8 cellular contexts compared by ENCODE assay signal in the genomic region with DNA sequence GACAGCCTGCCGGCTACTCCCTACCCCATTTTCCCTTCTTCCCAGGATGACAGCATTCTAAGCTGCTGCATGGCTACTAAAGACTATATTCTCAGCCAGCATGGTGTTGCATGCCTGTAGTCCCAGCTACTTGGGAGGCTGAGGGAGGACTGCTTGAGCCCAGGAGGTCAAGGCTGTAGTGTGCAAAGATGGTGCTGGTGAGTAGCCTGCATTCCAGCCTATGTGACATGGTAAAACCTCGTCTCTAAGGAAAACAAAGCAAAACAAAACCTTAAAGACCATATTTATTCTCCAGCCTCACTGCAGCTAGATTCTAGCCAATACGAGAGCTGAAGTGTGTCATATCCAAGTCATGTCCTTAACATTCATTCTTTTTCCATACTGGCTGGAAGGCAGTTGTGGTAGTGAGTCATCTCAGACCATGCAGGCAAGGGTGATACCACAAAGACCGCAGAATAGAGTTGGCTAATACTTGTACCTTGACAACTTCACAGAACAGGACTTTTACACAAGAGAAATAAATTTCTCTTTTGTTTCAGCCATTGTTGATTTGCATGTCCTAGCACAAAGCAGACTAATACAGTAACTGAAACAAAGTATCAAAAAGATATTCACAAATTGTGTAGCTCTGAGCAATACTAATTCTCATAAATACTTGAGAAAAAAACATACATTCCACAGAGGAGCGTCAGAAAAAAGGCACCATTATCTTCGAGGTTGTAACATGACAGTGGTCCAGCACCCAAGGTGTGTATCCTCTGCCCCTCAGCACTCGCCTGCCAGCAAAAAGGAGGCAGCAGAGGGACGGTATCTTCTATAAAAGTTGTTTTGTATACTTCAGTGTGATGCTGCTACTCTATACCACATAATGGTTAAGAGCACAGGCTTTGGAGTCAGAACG. TPM values are rescaled to one million over a fixed set of nuclear protein-coding genes. Genes with fewer than 3 reads are reported as not detected.
DNase-seq lines count a peak whose midpoint lies in the region; ATAC-seq, FAIRE-seq and TF ChIP-seq lines count a peak whose summit lies in the region.

No MANE protein-coding gene starts in this region.

- H4K20me1 ChIP-seq in endothelial cell of umbilical vein (replicated peaks; ENCODE audit: control insufficient read depth, extremely low read depth, insufficient read depth, low read length): no peaks in the 10 kb centered on the region

- FAIRE-seq in endothelial cell of umbilical vein (lab: Jason Lieb, UNC) (peak; percentile 98), pancreas (lab: Jason Lieb, UNC) (no peak)

- H3K9me3 ChIP-seq in endothelial cell of umbilical vein (replicated peaks; ENCODE audit: control insufficient read depth, insufficient read depth, low read length): no peaks in the 10 kb centered on the region
- H3K9me3 ChIP-seq in pancreas: no peaks in the 10 kb centered on the region

- no peaks in the 10 kb centered on the region for H3K9me1 ChIP-seq in endothelial cell of umbilical vein (replicated peaks; ENCODE audit: control insufficient read depth, extremely low read depth, insufficient read depth, low read length)

- TF ChIP-seq CTCF in endothelial cell of umbilical vein (IDR thresholded peaks at IDR 0.05; ENCODE audit: extremely low read depth in 1 of 2, insufficient read depth in 1 of 2, low read depth in 1 of 2, low read length in 2 of 2) (no peak), pancreas (IDR thresholded peaks at IDR 0.05) (no peak)

- peak; percentile 79 for ATAC-seq in HG03175 (IDR thresholded peaks at IDR 0.05; ENCODE audit: unreplicated experiment)
- peak; percentile 34 to 69 (median 60) for ATAC-seq in T-cell (replicated peaks in 1 of 4)
- peak in 3 of 4 donors; percentile 52 to 83 (median 71) for ATAC-seq in pancreas

- peak overlapping the region; percentile 51 for H3K4me2 ChIP-seq in endothelial cell of umbilical vein (ENCODE audit: insufficient read depth, low read length)

- POLR2A ChIA-PET in T-cell (lab: Charles Lee): interaction anchor here in 1 of 2 donors (0.5 kb wide), 1 partner anchor 8 kb away, joined by 4 read pairs; no protein-coding TSS in a partner anchor
- POLR2A ChIA-PET in endothelial cell of umbilical vein (lab: Charles Lee): interaction anchor here (0.7 kb wide), 1 partner anchor 35 kb away, joined by 3 read pairs; the partner anchor contains the start of gene GLT8D1

- CTCF ChIA-PET in T-cell (lab: Charles Lee): no interaction called here
- CTCF ChIA-PET in endothelial cell of umbilical vein (lab: Charles Lee): interaction anchor here (0.7 kb wide), 2 partner anchors 11 to 54 kb away, joined by 3 read pairs; no protein-coding TSS in a partner anchor

- H3K4me3 ChIP-seq in endothelial cell of umbilical vein (replicated peaks in 1 of 3; ENCODE audit: insufficient read depth in 1 of 3, low read depth in 1 of 3, low read length in 3 of 3): no peak overlapping the region
- H3K4me3 ChIP-seq in pancreas: no peak overlapping the region

- peaks cover 21% of the 10 kb centered on the region for H3K4me1 ChIP-seq in endothelial cell of umbilical vein (ENCODE audit: control insufficient read depth, extremely low read depth, insufficient read depth, low read length)
- no peaks in the 10 kb centered on the region for H3K4me1 ChIP-seq in pancreas

- peak overlapping the region in 1 of 3 donors; percentile 42 for H3K4me3 Mint-ChIP-seq in T-cell

- H3K27me3 ChIP-seq in endothelial cell of umbilical vein (ENCODE audit: control insufficient read depth in 2 of 2, insufficient read depth in 2 of 2, low read length in 2 of 2): no peaks in the 10 kb centered on the region
- H3K27me3 ChIP-seq in pancreas: no peaks in the 10 kb centered on the region

- H3K9ac ChIP-seq in endothelial cell of umbilical vein (replicated peaks; ENCODE audit: extremely low read depth, insufficient read depth, low read length): peak overlapping the region; percentile 63

- no peaks in the 10 kb centered on the region for H3K27me3 Mint-ChIP-seq in T-cell

- dilution Hi-C loops in endothelial cell of umbilical vein (cut with MboI; ENCODE audit: extremely low pct_ligation_motif_present, low sequenced_read_pairs): no loop called here

- H2AFZ ChIP-seq in endothelial cell of umbilical vein (ENCODE audit: low read depth, low read length): no peak overlapping the region

- BruUV-seq in endothelial cell of umbilical vein (replicated peaks; lab: Mats Ljungman, UMichigan): TSS peak; percentile 67

- DNase-seq in stimulated activated naive CD4-positive, alpha-beta T cell treated with Interleukin-2 at 50 U/mL for 16 hours (lab: John Stamatoyannopoulos, UW): peak; percentile 42
- DNase-seq in stimulated activated naive CD4-positive, alpha-beta T cell (lab: John Stamatoyannopoulos, UW): no peak
- DNase-seq in T-cell (peak in 1 of 34 experiments; percentile 11), endothelial cell of umbilical vein (ENCODE audit: low read depth, low spot score) (peak; percentile 95), pancreas (no peak), anterior cingulate cortex (lab: John Stamatoyannopoulos, UW) (no peak), occipital lobe (lab: John Stamatoyannopoulos, UW) (no peak)

- peaks cover 27 to 34% (median 30%) of the 10 kb centered on the region in 3 donors for H3K4me1 Mint-ChIP-seq in T-cell

- peak overlapping the region; percentile 80 to 81 for H3K27ac Mint-ChIP-seq in T-cell

- no peak for TF ChIP-seq POLR2A in endothelial cell of umbilical vein (IDR thresholded peaks at IDR 0.05; ENCODE audit: low read depth, low read length)

- H3K79me2 ChIP-seq in endothelial cell of umbilical vein (ENCODE audit: control insufficient read depth, insufficient read depth, low read length): peaks cover 27% of the 10 kb centered on the region

- peak overlapping the region; percentile 88 for H3K27ac ChIP-seq in endothelial cell of umbilical vein (ENCODE audit: insufficient read depth, low read depth, low read length)
- no peak overlapping the region for H3K27ac ChIP-seq in pancreas

- peaks cover 7 to 17% of the 10 kb centered on the region in 2 experiments for H3K36me3 ChIP-seq in endothelial cell of umbilical vein (ENCODE audit: control insufficient read depth in 2 of 2, extremely low read depth in 1 of 2, insufficient read depth in 2 of 2, low read length in 2 of 2)
- peaks cover 0 to 12% (median 0%) of the 10 kb centered on the region in 3 donors for H3K36me3 ChIP-seq in pancreas

- peaks cover 39% of the 10 kb centered on the region for H3K36me3 Mint-ChIP-seq in T-cell

- 83 to 90% methylated on average over 9 of the region's 9 CpGs for WGBS in pancreas, 2 donors

- intact Hi-C loops in endothelial cell of umbilical vein (cut with micrococcal nuclease) (loop anchor here (2.0 kb wide), 1 partner anchor 14 kb away; the partner anchor contains the start of gene PBRM1), pancreas (cut with DNase I) (no loop called here)

- H3K9me3 Mint-ChIP-seq in T-cell: no peaks in the 10 kb centered on the region

RNA-seq across cellular contexts. Expression of gene PBRM1, which starts 14.8 kb away (rescaled TPM):
- 10 to 100 TPM; 57.4 to 73.3 (median 63.3) TPM for total RNA-seq in T-cell
- 77.1 and 87.1 TPM in 2 replicates for total RNA-seq in endothelial cell of umbilical vein
- 18.2 and 26.7 TPM in 2 replicates for polyA plus RNA-seq in endothelial cell of umbilical vein
- 19.5 and 20.7 TPM in 2 replicates for polyA plus RNA-seq in endothelial cell of umbilical vein (2011; cell fraction: cytosol; rRNA removed)
- 46.6 and 54.5 TPM in 2 replicates for polyA plus RNA-seq in endothelial cell of umbilical vein (2011; cell fraction: nucleus; rRNA removed)
- 24.6 and 33.8 TPM in 2 replicates for polyA plus RNA-seq in endothelial cell of umbilical vein (2012)
- polyA minus RNA-seq in endothelial cell of umbilical vein: 100 and 122 TPM in 2 replicates
- polyA minus RNA-seq in endothelial cell of umbilical vein (2011; cell fraction: cytosol; rRNA and poly(A)+ RNA removed): 44.1 TPM
- polyA minus RNA-seq in endothelial cell of umbilical vein (2011; cell fraction: nucleus; rRNA and poly(A)+ RNA removed): 109 and 195 TPM in 2 replicates
- 10 to 100 TPM; 18.3 to 34.9 (median 27.1) TPM for total RNA-seq in pancreas
- 1 to 10 TPM; 7.4 to 9.6 TPM for polyA plus RNA-seq in pancreas
- total RNA-seq in occipital lobe: 203 TPM

RNA-seq across cellular contexts. Expression of gene GNL3, which starts 15.0 kb away (rescaled TPM):
- total RNA-seq in T-cell: 100 to 1,000 TPM in 2 of 5 donors, 10 to 100 TPM in 3; 77.1 to 110 (median 86.6) TPM
- total RNA-seq in endothelial cell of umbilical vein: 109 and 111 TPM in 2 replicates
- polyA plus RNA-seq in endothelial cell of umbilical vein: 21.0 and 27.8 TPM in 2 replicates
- 45.3 and 47.5 TPM in 2 replicates for polyA plus RNA-seq in endothelial cell of umbilical vein (2011; cell fraction: cytosol; rRNA removed)
- polyA plus RNA-seq in endothelial cell of umbilical vein (2011; cell fraction: nucleus; rRNA removed): 271 and 291 TPM in 2 replicates
- polyA plus RNA-seq in endothelial cell of umbilical vein (2012): 90.9 and 109 TPM in 2 replicates
- polyA minus RNA-seq in endothelial cell of umbilical vein: 38.5 and 53.0 TPM in 2 replicates
- polyA minus RNA-seq in endothelial cell of umbilical vein (2011; cell fraction: cytosol; rRNA and poly(A)+ RNA removed): 56.9 TPM
- polyA minus RNA-seq in endothelial cell of umbilical vein (2011; cell fraction: nucleus; rRNA and poly(A)+ RNA removed): 104 and 131 TPM in 2 replicates
- 10 to 100 TPM; 22.4 to 57.7 (median 45.5) TPM for total RNA-seq in pancreas
- 10 to 100 TPM; 56.8 to 65.6 TPM for polyA plus RNA-seq in pancreas
- total RNA-seq in occipital lobe: 78.8 TPM

RNA-seq across cellular contexts. Expression of gene GLT8D1, which starts 34.7 kb away (rescaled TPM):
- total RNA-seq in T-cell: 10 to 100 TPM; 21.0 to 47.0 (median 39.1) TPM
- total RNA-seq in endothelial cell of umbilical vein: 69.9 and 73.5 TPM in 2 replicates
- 61.8 and 63.7 TPM in 2 replicates for polyA plus RNA-seq in endothelial cell of umbilical vein
- polyA plus RNA-seq in endothelial cell of umbilical vein (2011; cell fraction: cytosol; rRNA removed): 106 and 121 TPM in 2 replicates
- 97.7 and 101 TPM in 2 replicates for polyA plus RNA-seq in endothelial cell of umbilical vein (2011; cell fraction: nucleus; rRNA removed)
- 74.2 and 88.5 TPM in 2 replicates for polyA plus RNA-seq in endothelial cell of umbilical vein (2012)
- polyA minus RNA-seq in endothelial cell of umbilical vein: 62.0 and 81.6 TPM in 2 replicates
- polyA minus RNA-seq in endothelial cell of umbilical vein (2011; cell fraction: cytosol; rRNA and poly(A)+ RNA removed): 21.3 TPM
- polyA minus RNA-seq in endothelial cell of umbilical vein (2011; cell fraction: nucleus; rRNA and poly(A)+ RNA removed): 22.2 and 30.9 TPM in 2 replicates
- 10 to 100 TPM; 19.0 to 35.0 (median 21.0) TPM for total RNA-seq in pancreas
- 10 to 100 TPM; 24.3 to 40.7 TPM for polyA plus RNA-seq in pancreas
- 57.9 TPM for total RNA-seq in occipital lobe

RNA-seq across cellular contexts. Expression of gene SPCS1, which starts 35.0 kb away (rescaled TPM):
- total RNA-seq in T-cell (10 to 100 TPM; 61.8 to 85.8 (median 81.3) TPM), endothelial cell of umbilical vein (100 and 107 TPM in 2 replicates), pancreas (10 to 100 TPM; 54.9 to 87.1 (median 58.7) TPM), occipital lobe (29.6 TPM)
- polyA plus RNA-seq in endothelial cell of umbilical vein (159 and 240 TPM in 2 replicates), pancreas (100 to 1,000 TPM in 1 of 2 donors, 10 to 100 TPM in 1; 52.4 to 121 TPM)
- polyA plus RNA-seq in endothelial cell of umbilical vein (2011; cell fraction: cytosol; rRNA removed): 90.5 and 102 TPM in 2 replicates
- 29.5 and 35.9 TPM in 2 replicates for polyA plus RNA-seq in endothelial cell of umbilical vein (2011; cell fraction: nucleus; rRNA removed)
- 102 and 140 TPM in 2 replicates for polyA plus RNA-seq in endothelial cell of umbilical vein (2012)
- polyA minus RNA-seq in endothelial cell of umbilical vein: 58.2 and 77.3 TPM in 2 replicates
- polyA minus RNA-seq in endothelial cell of umbilical vein (2011; cell fraction: cytosol; rRNA and poly(A)+ RNA removed): 185 TPM
- polyA minus RNA-seq in endothelial cell of umbilical vein (2011; cell fraction: nucleus; rRNA and poly(A)+ RNA removed): 11.6 and 17.8 TPM in 2 replicates

Comparison
In these comparisons a context has a peak if more than half of its experiments do, and no peak if none do; other contexts are left out.
1. DNase-seq: peak in stimulated activated naive CD4-positive, alpha-beta T cell treated with Interleukin-2 at 50 U/mL for 16 hours (single experiment) and endothelial cell of umbilical vein (single experiment); none in stimulated activated naive CD4-positive, alpha-beta T cell (0 of 6), pancreas (0 of 6), anterior cingulate cortex (0 of 58) and occipital lobe (single experiment).
2. Peak in every context shown above with its lines, with median percentiles within 50 percentile points of each other: ATAC-seq.